In the genomic region with DNA sequence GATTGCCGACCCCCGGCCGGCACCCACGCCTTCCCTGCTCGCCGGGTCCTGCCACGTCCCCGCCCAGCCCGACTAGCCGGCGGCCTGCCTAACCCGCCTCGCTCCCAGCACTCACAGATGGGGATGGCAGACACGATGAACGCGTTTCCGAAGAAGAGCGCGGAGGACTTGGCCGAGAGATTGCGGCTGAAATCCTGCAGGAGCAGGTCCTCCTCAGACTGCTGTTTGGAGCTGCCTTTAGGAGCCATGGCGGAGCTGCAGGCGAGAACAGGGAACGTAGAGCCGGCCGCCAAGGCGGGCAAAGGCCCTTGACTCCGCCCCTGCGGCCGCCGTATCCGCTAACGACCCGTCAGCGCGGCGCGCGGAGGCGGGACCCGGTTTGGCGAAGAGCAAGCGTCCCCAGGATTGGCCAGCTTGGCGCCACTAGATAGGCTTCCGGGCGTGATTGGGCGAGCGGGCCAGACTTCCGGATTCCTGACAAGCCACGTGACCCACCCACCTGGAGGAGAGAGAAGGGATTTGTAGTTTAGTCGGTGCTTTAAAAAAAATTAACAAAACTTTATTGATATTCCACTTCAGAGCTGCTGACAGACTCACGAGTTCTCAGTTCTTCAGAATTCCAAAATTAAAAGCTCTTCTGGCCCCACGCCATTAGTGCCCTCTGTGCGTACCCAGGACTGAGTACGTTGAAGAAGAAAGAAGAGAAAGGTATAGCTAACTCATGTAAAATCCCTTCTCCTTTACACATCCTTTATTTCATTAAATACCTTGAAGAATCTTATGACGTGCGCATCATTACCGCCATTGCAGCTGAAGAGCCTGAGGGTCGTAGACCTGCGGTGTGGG, we compare ENCODE assay signal across 8 cellular contexts.
DNase-seq lines count a peak whose midpoint lies in the region; ATAC-seq and TF ChIP-seq lines count a peak whose summit lies in the region.

A gene (minus strand): TSS at position 276 of the 846 bp plus-strand sequence. CDS start 28 bp downstream, at position 248.

- DNase-seq in AG09319 (ENCODE audit: extremely low read depth, low read depth) (peak; percentile 99), NCI-H446 treated with DMSO at 0.1 percent for 48 hours (lab: John Stamatoyannopoulos, UW) (peak; percentile 98), cerebellar cortex (ENCODE audit: low spot score) (peak; percentile 99), iris pigment epithelial cell (ENCODE audit: low read depth) (peak; percentile 100)
- DNase-seq in stimulated activated CD4-positive, alpha-beta T cell treated with anti-CD3 and anti-CD28 coated beads, Interleukin-12 subunit alpha, Interleukin-12 subunit beta, amount 100 ng/mL, for 24 hours (ENCODE audit: low read depth in 2 of 2): peak; percentile 97

- TF ChIP-seq CTCF in AG09319 (IDR thresholded peaks at IDR 0.05; ENCODE audit: low read depth, low read length): no peak

- ATAC-seq in GM19035 (IDR thresholded peaks at IDR 0.05; ENCODE audit: unreplicated experiment) (peak; percentile 99), HG03354 (IDR thresholded peaks at IDR 0.05; ENCODE audit: poor library complexity, severe bottlenecking, unreplicated experiment) (peak; percentile 99)
- ATAC-seq in activated CD4-positive, CD25-positive, alpha-beta regulatory T cell treated with anti-CD3 and anti-CD28 coated beads, Interleukin-2, amount 50 U/mL, for 24 hours: peak; percentile 99

Comparison
In these comparisons a context has a peak if more than half of its experiments do, and no peak if none do; other contexts are left out.
1. Peak in every context shown above with its lines: DNase-seq and ATAC-seq.